ENCODE assay signal across 10 cellular contexts in genomic region chr12:102043928-102044327, GRCh38. TPM values are rescaled to one million over a fixed set of nuclear protein-coding genes. Genes with fewer than 3 reads are reported as not detected.
DNase-seq lines count a peak whose midpoint lies in the region; ATAC-seq and TF ChIP-seq lines count a peak whose summit lies in the region.
"Had no signal": no experiment of that assay in that cellular context is flagged by ENCODE, and none has a peak within 500 bp of the region (broad histone marks: within the 10 kb centered on the region; RNA-seq: fewer than 3 reads in every experiment).

No MANE protein-coding gene starts in this region.

- H3K9me3 Mint-ChIP-seq in activated naive CD4-positive, alpha-beta T cell treated with anti-CD3 and anti-CD28 coated beads for 36 hours, result no peaks in the 10 kb centered on the region

- intact Hi-C loops in activated naive CD4-positive, alpha-beta T cell treated with anti-CD3 and anti-CD28 coated beads for 36 hours (cut with micrococcal nuclease), result loop anchor here (1.0 kb wide), 1 partner anchor 18 kb away; no protein-coding TSS in a partner anchor
- intact Hi-C loops in ovary (cut with DNase I) (no loop called here), sciatic nerve (cut with DNase I) (no loop called here)

- H3K9me3 ChIP-seq in ovary, result no peaks in the 10 kb centered on the region

- peaks cover 13% of the 10 kb centered on the region for H3K4me1 Mint-ChIP-seq in activated naive CD4-positive, alpha-beta T cell treated with anti-CD3 and anti-CD28 coated beads for 36 hours (ENCODE audit: low read depth)

- peak; percentile 79 for ATAC-seq in GM21576 (IDR thresholded peaks at IDR 0.05; ENCODE audit: unreplicated experiment)
- ATAC-seq in HG03342 (IDR thresholded peaks at IDR 0.05; ENCODE audit: unreplicated experiment), result peak; percentile 82
- ATAC-seq in stimulated activated naive CD8-positive, alpha-beta T cell treated with anti-CD3 and anti-CD28 coated beads, Interleukin-15, Interleukin-2, amounts not matched to agents 100 U/mL and 50 U/mL, for 24 hours, result peak; percentile 81
- ATAC-seq in sciatic nerve, result no peak

- H3K36me3 ChIP-seq in ovary, result no peaks in the 10 kb centered on the region

- H3K27ac ChIP-seq in ovary, result no peak overlapping the region
- H3K27ac ChIP-seq: epithelial cell of prostate had no signal

- no peaks in the 10 kb centered on the region for H3K4me1 ChIP-seq in ovary (ENCODE audit: insufficient read depth)

- H3K27me3 ChIP-seq in ovary, result no peaks in the 10 kb centered on the region

- TF ChIP-seq CTCF in ovary (IDR thresholded peaks at IDR 0.05), result no peak

- peaks cover 13% of the 10 kb centered on the region for H3K36me3 Mint-ChIP-seq in activated naive CD4-positive, alpha-beta T cell treated with anti-CD3 and anti-CD28 coated beads for 36 hours (ENCODE audit: low read depth)

- TF ChIP-seq POLR2A in ovary (IDR thresholded peaks at IDR 0.05), result no peak

- no peak overlapping the region for H3K4me3 ChIP-seq in ovary

- CTCF ChIA-PET in activated naive CD4-positive, alpha-beta T cell treated with anti-CD3 and anti-CD28 coated beads for 36 hours (lab: Charles Lee), result interaction anchor here (0.6 to 0.8 kb wide), 3 partner anchors 27 to 767 kb away, joined by 3 to 9 read pairs (median 3); no protein-coding TSS in a partner anchor

- H3K27me3 Mint-ChIP-seq in activated naive CD4-positive, alpha-beta T cell treated with anti-CD3 and anti-CD28 coated beads for 36 hours (ENCODE audit: low read depth), result no peaks in the 10 kb centered on the region

- H3K27ac Mint-ChIP-seq in activated naive CD4-positive, alpha-beta T cell treated with anti-CD3 and anti-CD28 coated beads for 36 hours, result no peak overlapping the region

- no peak overlapping the region for H3K4me3 Mint-ChIP-seq in activated naive CD4-positive, alpha-beta T cell treated with anti-CD3 and anti-CD28 coated beads for 36 hours

- TF ChIP-seq EP300 in ovary (IDR thresholded peaks at IDR 0.05), result no peak

- peak; percentile 43 for DNase-seq in activated naive CD4-positive, alpha-beta T cell treated with anti-CD3 and anti-CD28 coated beads for 36 hours
- DNase-seq in activated naive CD4-positive, alpha-beta T cell (lab: John Stamatoyannopoulos, UW), result no peak
- DNase-seq in stimulated activated naive CD8-positive, alpha-beta T cell treated with anti-CD3 and anti-CD28 coated beads, Interleukin-15, Interleukin-2, amounts not matched to agents 100 U/mL and 50 U/mL, for 24 hours, result no peak
- DNase-seq in iPS-NIHi11 (ENCODE audit: low spot score) (no peak), ovary (no peak), sciatic nerve (ENCODE audit: low spot score) (no peak)
- DNase-seq: NCI-H69 had no signal

- 85 to 91% (median 90%) methylated on average over 1 of the region's 1 CpG for WGBS in ovary, 3 donors

RNA-seq across cellular contexts. Expression of gene WASHC3, which starts 17.9 kb away (rescaled TPM):
- 10 to 100 TPM; 22.1 to 25.6 TPM for total RNA-seq in activated naive CD4-positive, alpha-beta T cell treated with anti-CD3 and anti-CD28 coated beads for 36 hours
- total RNA-seq in ovary, result 10 to 100 TPM; 24.8 to 50.0 (median 35.5) TPM
- 10 to 100 TPM; 35.6 to 72.8 TPM for polyA plus RNA-seq in ovary
- total RNA-seq in sciatic nerve, result 55.6 TPM
